1 cellular context compared by ENCODE assay signal in the genomic region with DNA sequence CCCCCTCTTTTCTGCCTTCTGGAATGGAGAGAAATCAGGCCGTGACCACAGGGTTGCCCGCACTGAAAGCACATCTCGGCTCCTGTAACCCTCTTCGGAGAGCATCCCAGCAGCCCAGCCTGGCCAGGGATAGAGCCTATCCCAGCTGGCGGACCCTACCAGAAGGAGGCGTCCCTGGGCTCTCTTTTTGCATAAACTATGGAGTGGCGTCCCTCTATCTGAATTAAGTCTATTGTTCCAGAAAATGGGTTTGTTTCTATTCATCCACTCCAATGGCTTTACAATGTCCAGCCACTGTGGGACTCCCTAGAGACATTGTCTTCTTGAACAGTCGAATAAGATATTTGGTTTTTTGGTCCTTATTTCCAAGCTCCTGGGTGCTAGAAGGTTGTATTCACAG.
TF ChIP-seq lines count a peak whose summit lies in the region.

No MANE protein-coding gene starts in this region.

TF ChIP-seq in SK-N-SH treated with all-trans-retinoic acid at 6 μM for 48 hours, 23 proteins besides CTCF, POLR2A, EP300 and RAD21 (continued from another document):
- TF ChIP-seq, protein P1, sequence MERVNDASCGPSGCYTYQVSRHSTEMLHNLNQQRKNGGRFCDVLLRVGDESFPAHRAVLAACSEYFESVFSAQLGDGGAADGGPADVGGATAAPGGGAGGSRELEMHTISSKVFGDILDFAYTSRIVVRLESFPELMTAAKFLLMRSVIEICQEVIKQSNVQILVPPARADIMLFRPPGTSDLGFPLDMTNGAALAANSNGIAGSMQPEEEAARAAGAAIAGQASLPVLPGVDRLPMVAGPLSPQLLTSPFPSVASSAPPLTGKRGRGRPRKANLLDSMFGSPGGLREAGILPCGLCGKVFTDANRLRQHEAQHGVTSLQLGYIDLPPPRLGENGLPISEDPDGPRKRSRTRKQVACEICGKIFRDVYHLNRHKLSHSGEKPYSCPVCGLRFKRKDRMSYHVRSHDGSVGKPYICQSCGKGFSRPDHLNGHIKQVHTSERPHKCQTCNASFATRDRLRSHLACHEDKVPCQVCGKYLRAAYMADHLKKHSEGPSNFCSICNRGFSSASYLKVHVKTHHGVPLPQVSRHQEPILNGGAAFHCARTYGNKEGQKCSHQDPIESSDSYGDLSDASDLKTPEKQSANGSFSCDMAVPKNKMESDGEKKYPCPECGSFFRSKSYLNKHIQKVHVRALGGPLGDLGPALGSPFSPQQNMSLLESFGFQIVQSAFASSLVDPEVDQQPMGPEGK (CRISPR knock-in tag; IDR thresholded peaks at IDR 0.05; ENCODE audit: borderline replicate concordance): no peak
- TF ChIP-seq ZC3H10 (CRISPR knock-in tag; IDR thresholded peaks at IDR 0.05): no peak
- no peak for TF ChIP-seq BACH2 (CRISPR knock-in tag; IDR thresholded peaks at IDR 0.05; ENCODE audit: borderline replicate concordance)
- no peak for TF ChIP-seq ZFP30 (CRISPR knock-in tag; IDR thresholded peaks at IDR 0.05)
- TF ChIP-seq, protein P2, sequence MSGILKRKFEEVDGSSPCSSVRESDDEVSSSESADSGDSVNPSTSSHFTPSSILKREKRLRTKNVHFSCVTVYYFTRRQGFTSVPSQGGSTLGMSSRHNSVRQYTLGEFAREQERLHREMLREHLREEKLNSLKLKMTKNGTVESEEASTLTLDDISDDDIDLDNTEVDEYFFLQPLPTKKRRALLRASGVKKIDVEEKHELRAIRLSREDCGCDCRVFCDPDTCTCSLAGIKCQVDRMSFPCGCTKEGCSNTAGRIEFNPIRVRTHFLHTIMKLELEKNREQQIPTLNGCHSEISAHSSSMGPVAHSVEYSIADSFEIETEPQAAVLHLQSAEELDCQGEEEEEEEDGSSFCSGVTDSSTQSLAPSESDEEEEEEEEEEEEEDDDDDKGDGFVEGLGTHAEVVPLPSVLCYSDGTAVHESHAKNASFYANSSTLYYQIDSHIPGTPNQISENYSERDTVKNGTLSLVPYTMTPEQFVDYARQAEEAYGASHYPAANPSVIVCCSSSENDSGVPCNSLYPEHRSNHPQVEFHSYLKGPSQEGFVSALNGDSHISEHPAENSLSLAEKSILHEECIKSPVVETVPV (CRISPR knock-in tag; IDR thresholded peaks at IDR 0.05): no peak
- TF ChIP-seq, protein P3, sequence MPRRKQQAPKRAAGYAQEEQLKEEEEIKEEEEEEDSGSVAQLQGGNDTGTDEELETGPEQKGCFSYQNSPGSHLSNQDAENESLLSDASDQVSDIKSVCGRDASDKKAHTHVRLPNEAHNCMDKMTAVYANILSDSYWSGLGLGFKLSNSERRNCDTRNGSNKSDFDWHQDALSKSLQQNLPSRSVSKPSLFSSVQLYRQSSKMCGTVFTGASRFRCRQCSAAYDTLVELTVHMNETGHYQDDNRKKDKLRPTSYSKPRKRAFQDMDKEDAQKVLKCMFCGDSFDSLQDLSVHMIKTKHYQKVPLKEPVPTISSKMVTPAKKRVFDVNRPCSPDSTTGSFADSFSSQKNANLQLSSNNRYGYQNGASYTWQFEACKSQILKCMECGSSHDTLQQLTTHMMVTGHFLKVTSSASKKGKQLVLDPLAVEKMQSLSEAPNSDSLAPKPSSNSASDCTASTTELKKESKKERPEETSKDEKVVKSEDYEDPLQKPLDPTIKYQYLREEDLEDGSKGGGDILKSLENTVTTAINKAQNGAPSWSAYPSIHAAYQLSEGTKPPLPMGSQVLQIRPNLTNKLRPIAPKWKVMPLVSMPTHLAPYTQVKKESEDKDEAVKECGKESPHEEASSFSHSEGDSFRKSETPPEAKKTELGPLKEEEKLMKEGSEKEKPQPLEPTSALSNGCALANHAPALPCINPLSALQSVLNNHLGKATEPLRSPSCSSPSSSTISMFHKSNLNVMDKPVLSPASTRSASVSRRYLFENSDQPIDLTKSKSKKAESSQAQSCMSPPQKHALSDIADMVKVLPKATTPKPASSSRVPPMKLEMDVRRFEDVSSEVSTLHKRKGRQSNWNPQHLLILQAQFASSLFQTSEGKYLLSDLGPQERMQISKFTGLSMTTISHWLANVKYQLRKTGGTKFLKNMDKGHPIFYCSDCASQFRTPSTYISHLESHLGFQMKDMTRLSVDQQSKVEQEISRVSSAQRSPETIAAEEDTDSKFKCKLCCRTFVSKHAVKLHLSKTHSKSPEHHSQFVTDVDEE (CRISPR knock-in tag; IDR thresholded peaks at IDR 0.05): no peak
- TF ChIP-seq TOX (CRISPR knock-in tag; IDR thresholded peaks at IDR 0.05; ENCODE audit: borderline replicate concordance): no peak
- TF ChIP-seq PPARA (CRISPR knock-in tag; IDR thresholded peaks at IDR 0.05; ENCODE audit: borderline replicate concordance): no peak
- TF ChIP-seq, protein P4, sequence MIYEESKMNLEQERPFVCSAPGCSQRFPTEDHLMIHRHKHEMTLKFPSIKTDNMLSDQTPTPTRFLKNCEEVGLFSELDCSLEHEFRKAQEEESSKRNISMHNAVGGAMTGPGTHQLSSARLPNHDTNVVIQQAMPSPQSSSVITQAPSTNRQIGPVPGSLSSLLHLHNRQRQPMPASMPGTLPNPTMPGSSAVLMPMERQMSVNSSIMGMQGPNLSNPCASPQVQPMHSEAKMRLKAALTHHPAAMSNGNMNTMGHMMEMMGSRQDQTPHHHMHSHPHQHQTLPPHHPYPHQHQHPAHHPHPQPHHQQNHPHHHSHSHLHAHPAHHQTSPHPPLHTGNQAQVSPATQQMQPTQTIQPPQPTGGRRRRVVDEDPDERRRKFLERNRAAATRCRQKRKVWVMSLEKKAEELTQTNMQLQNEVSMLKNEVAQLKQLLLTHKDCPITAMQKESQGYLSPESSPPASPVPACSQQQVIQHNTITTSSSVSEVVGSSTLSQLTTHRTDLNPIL (CRISPR knock-in tag; IDR thresholded peaks at IDR 0.05; ENCODE audit: low read depth): no peak
- TF ChIP-seq OSR1 (CRISPR knock-in tag; IDR thresholded peaks at IDR 0.05): no peak
